1 cellular context compared by ENCODE assay signal in the genomic region with DNA sequence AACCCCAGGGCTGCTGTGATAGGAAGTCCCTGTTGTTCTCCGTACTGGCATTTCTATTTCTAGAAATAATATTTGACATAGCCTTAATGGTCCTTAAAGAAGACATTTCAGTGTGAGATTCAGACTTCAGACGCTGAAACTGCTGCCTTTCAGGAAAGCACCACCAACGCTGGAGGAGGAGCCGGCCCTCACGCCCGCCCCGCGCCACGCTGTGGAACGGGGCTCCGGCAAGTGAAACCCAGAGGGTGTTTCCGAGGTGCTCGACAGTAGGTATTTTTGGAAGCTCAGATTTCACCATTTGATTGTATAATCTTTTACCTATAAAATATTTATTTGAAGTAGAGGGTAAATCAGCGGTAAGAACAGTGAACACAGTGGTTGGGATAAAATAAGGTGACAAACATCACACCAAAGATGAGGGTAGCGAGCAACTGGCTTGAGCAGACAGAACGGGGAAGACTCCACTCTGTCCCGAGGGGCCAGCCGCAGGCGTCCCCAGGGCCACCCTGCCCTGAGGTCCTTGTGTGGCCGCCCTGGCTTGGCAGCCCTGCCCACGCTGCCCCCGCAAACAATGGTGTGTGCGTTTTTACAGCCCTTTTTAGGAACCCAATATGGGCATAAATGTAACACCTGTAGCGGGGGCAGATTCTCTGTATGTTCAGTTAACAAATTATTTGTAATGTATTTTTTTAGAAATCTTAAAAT.
TF ChIP-seq lines count a peak whose summit lies in the region.

No MANE protein-coding gene starts in this region.

TF ChIP-seq in IMR-90, 13 proteins besides CTCF, POLR2A, EP300 and RAD21 (continued from another document):
- no peak for TF ChIP-seq CHD1 (IDR thresholded peaks at IDR 0.05; ENCODE audit: low read depth, low read length)
- TF ChIP-seq MAZ (IDR thresholded peaks at IDR 0.05; ENCODE audit: borderline replicate concordance, low read depth, low read length): no peak
- TF ChIP-seq MXI1 (IDR thresholded peaks at IDR 0.05; ENCODE audit: borderline replicate concordance, low read depth, low read length): no peak
- no peak for TF ChIP-seq CEBPB (IDR thresholded peaks at IDR 0.05; ENCODE audit: low read depth, low read length)
- TF ChIP-seq RCOR1 (IDR thresholded peaks at IDR 0.05; ENCODE audit: insufficient replicate concordance, low read length): no peak
- TF ChIP-seq FOS (IDR thresholded peaks at IDR 0.05; ENCODE audit: low read depth, low read length): no peak
- no peak for TF ChIP-seq MAFK (IDR thresholded peaks at IDR 0.05; ENCODE audit: low read depth, low read length)
